Comparison of ENCODE assay signal across 8 cellular contexts in the genomic region with DNA sequence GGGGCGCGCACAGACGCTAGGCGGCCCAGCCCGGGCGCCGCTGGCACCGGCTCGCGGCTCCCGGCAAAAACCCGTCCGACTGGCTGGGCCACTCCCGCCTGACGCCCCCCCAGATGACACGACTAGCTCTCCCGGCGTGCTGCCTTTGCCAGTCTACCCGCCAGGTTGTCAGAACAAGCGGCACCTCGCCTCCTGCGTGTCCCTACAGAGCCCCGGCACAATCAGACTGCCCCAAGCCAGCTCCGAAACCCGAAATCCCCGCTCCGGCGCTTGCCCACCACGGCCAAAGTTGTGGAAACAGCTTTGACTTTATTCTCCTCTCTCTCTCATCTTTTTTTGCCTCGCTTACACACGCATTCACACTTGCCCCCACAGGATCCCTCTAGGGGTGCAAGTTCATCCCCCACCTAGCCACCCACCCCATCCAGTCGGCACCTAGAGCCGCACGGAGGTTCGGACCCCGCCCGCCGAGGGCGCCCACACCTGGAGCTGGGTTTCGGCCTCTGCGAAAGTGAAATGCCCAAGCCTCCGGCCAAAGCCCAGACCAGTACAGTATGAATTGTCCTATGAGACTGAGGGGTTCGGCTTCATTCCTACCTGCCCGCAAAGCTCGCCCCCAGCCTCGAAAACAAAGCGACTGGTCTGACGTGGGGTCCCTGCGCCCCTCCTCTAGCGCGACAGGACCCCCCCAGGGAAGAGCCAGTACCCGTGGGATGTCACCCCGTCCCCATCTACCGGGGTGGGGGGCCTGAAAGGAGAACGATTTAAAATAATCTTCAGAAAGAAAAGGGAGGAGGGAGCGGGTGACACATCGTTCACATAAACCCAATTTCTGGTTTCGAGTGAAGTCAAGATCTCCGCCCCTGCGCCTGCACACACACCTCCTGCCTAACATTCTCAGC. TPM values are rescaled to one million over a fixed set of nuclear protein-coding genes. Genes with fewer than 3 reads are reported as not detected.
DNase-seq lines count a peak whose midpoint lies in the region; ATAC-seq and TF ChIP-seq lines count a peak whose summit lies in the region.

No MANE protein-coding gene starts in this region.

- no peak for TF ChIP-seq CTCF in CD8-positive, alpha-beta T cell (IDR thresholded peaks at IDR 0.05)
- no peak for TF ChIP-seq CTCF in coronary artery (IDR thresholded peaks at IDR 0.05)

- H3K4me3 ChIP-seq in CD8-positive, alpha-beta T cell (ENCODE audit: low read depth, low read length): peak overlapping the region; percentile 88
- H3K4me3 ChIP-seq in coronary artery: peak overlapping the region; percentile 74

- H3K4me3 Mint-ChIP-seq in CD8-positive, alpha-beta T cell: peak overlapping the region; percentile 85
- peak overlapping the region; percentile 79 to 98 (median 88) for H3K4me3 Mint-ChIP-seq in naive B cell

- H3K9me3 ChIP-seq in CD8-positive, alpha-beta T cell (ENCODE audit: low read length): peaks cover 7% of the 10 kb centered on the region

- H3K4me1 Mint-ChIP-seq in CD8-positive, alpha-beta T cell (ENCODE audit: low read depth): peaks cover 47% of the 10 kb centered on the region
- peaks cover 31 to 59% (median 40%) of the 10 kb centered on the region in 3 donors for H3K4me1 Mint-ChIP-seq in naive B cell

- POLR2A ChIA-PET in CD8-positive, alpha-beta T cell (lab: Charles Lee): interaction anchor here (0.6 kb wide), 1 partner anchor 679 kb away, joined by 3 read pairs; no protein-coding TSS in a partner anchor

- H3K27ac ChIP-seq in CD8-positive, alpha-beta T cell (ENCODE audit: low read depth, low read length): no peak overlapping the region
- H3K27ac ChIP-seq in coronary artery: peak overlapping the region in 1 of 2 donors; percentile 59

- H3K27me3 Mint-ChIP-seq in CD8-positive, alpha-beta T cell (ENCODE audit: low read depth): peaks cover 82% of the 10 kb centered on the region
- H3K27me3 Mint-ChIP-seq in naive B cell: peaks cover 72 to 91% (median 90%) of the 10 kb centered on the region in 3 donors

- CTCF ChIA-PET in CD8-positive, alpha-beta T cell (lab: Charles Lee): interaction anchor here (0.6 to 1.2 kb wide), 3 partner anchors 16 to 1430 kb away, joined by 3 to 5 read pairs (median 3); no protein-coding TSS in a partner anchor

- DNase-seq in CD8-positive, alpha-beta T cell: no peak
- peak; percentile 68 for DNase-seq in NCI-H1048 (lab: John Stamatoyannopoulos, UW)
- DNase-seq in coronary artery (ENCODE audit: low spot score): no peak
- no peak for DNase-seq in naive B cell
- no peak for DNase-seq in NCI-H1930 (lab: John Stamatoyannopoulos, UW)
- DNase-seq in iPS-NIHi11 (ENCODE audit: low spot score): no peak
- no peak for DNase-seq in NCI-H2107 (lab: John Stamatoyannopoulos, UW)

- H3K4me1 ChIP-seq in CD8-positive, alpha-beta T cell (ENCODE audit: insufficient read depth, low read length): peaks cover 41% of the 10 kb centered on the region

- H3K36me3 ChIP-seq in CD8-positive, alpha-beta T cell (ENCODE audit: insufficient read depth, low read length): no peaks in the 10 kb centered on the region

- peaks cover 75% of the 10 kb centered on the region for H3K27me3 ChIP-seq in CD8-positive, alpha-beta T cell (ENCODE audit: insufficient read depth, low read length)

- peaks cover 10% of the 10 kb centered on the region for H3K36me3 Mint-ChIP-seq in CD8-positive, alpha-beta T cell
- H3K36me3 Mint-ChIP-seq in naive B cell: peaks cover 4 to 59% of the 10 kb centered on the region in 2 donors

- peak; percentile 15 for ATAC-seq in CD8-positive, alpha-beta T cell
- ATAC-seq in GM21367 (IDR thresholded peaks at IDR 0.05; ENCODE audit: unreplicated experiment) (peak; percentile 23), naive B cell (ENCODE audit: low read depth in 2 of 2) (peak in 1 of 2 donors; percentile 6)

- peaks cover 22% of the 10 kb centered on the region for H3K9me3 Mint-ChIP-seq in CD8-positive, alpha-beta T cell
- peaks cover 6 to 57% (median 34%) of the 10 kb centered on the region in 7 donors for H3K9me3 Mint-ChIP-seq in naive B cell

- peak overlapping the region; percentile 49 for H3K27ac Mint-ChIP-seq in CD8-positive, alpha-beta T cell
- H3K27ac Mint-ChIP-seq in naive B cell: peak overlapping the region in 5 of 6 donors; percentile 40 to 87 (median 49)

- intact Hi-C loops in CD8-positive, alpha-beta T cell (cut with DNase I, micrococcal nuclease): loop anchor here in 1 of 2 experiments (5.0 kb wide), 2 partner anchors 424 to 1976 kb away; a partner anchor contains a TSS

RNA-seq across cellular contexts. Expression of a gene that starts 1.7 kb away (rescaled TPM):
- total RNA-seq in CD8-positive, alpha-beta T cell: under 1 TPM in 1 of 2 experiments, not detected in 1; 0.24 TPM
- not detected for polyA plus RNA-seq in naive B cell (ENCODE audit: low read depth in 6 of 6)
